Comparison of ENCODE assay signal across 8 cellular contexts in genomic region chr19:48634424-48635262, GRCh38. TPM values are rescaled to one million over a fixed set of nuclear protein-coding genes. Genes with fewer than 3 reads are reported as not detected.
DNase-seq lines count a peak whose midpoint lies in the region; ATAC-seq, FAIRE-seq and TF ChIP-seq lines count a peak whose summit lies in the region.

No MANE protein-coding gene starts in this region.

- peaks cover 3 to 11% of the 10 kb centered on the region in 2 experiments for H3K27me3 ChIP-seq in endothelial cell of umbilical vein (ENCODE audit: control insufficient read depth in 2 of 2, insufficient read depth in 2 of 2, low read length in 2 of 2)

- FAIRE-seq in endothelial cell of umbilical vein (lab: Jason Lieb, UNC): peak; percentile 98

- H3K9me3 ChIP-seq in endothelial cell of umbilical vein (replicated peaks; ENCODE audit: control insufficient read depth, insufficient read depth, low read length): no peaks in the 10 kb centered on the region

- no peaks in the 10 kb centered on the region for H3K79me2 ChIP-seq in endothelial cell of umbilical vein (ENCODE audit: control insufficient read depth, insufficient read depth, low read length)

- CTCF ChIA-PET in endothelial cell of umbilical vein (lab: Charles Lee): interaction anchor here (1.0 kb wide), 1 partner anchor 11 kb away, joined by 3 read pairs; the partner anchor contains the start of gene CA11

- H3K27me3 Mint-ChIP-seq in IgD-negative memory B cell: no peaks in the 10 kb centered on the region

- no peaks in the 10 kb centered on the region for H4K20me1 ChIP-seq in endothelial cell of umbilical vein (replicated peaks; ENCODE audit: control insufficient read depth, extremely low read depth, insufficient read depth, low read length)

- H3K4me1 ChIP-seq in endothelial cell of umbilical vein (ENCODE audit: control insufficient read depth, extremely low read depth, insufficient read depth, low read length): peaks cover 39% of the 10 kb centered on the region

- no peaks in the 10 kb centered on the region for H3K9me1 ChIP-seq in endothelial cell of umbilical vein (replicated peaks; ENCODE audit: control insufficient read depth, extremely low read depth, insufficient read depth, low read length)

- H3K36me3 ChIP-seq in endothelial cell of umbilical vein (ENCODE audit: control insufficient read depth in 2 of 2, extremely low read depth in 1 of 2, insufficient read depth in 2 of 2, low read length in 2 of 2): no peaks in the 10 kb centered on the region

- no peaks in the 10 kb centered on the region for H3K9me3 Mint-ChIP-seq in IgD-negative memory B cell

- no peak for TF ChIP-seq CTCF in endothelial cell of umbilical vein (IDR thresholded peaks at IDR 0.05; ENCODE audit: extremely low read depth in 1 of 2, insufficient read depth in 1 of 2, low read depth in 1 of 2, low read length in 2 of 2)

- dilution Hi-C loops in endothelial cell of umbilical vein (cut with MboI; ENCODE audit: extremely low pct_ligation_motif_present, low sequenced_read_pairs): no loop called here

- no peak overlapping the region for H3K9ac ChIP-seq in endothelial cell of umbilical vein (replicated peaks; ENCODE audit: extremely low read depth, insufficient read depth, low read length)

- H3K27ac ChIP-seq in endothelial cell of umbilical vein (ENCODE audit: insufficient read depth, low read depth, low read length): no peak overlapping the region

- peak overlapping the region; percentile 91 to 94 (median 94) for H3K27ac Mint-ChIP-seq in IgD-negative memory B cell

- no TSS peak for BruUV-seq in endothelial cell of umbilical vein (replicated peaks; lab: Mats Ljungman, UMichigan)

- H2AFZ ChIP-seq in endothelial cell of umbilical vein (ENCODE audit: low read depth, low read length): peak overlapping the region; percentile 36

- peaks cover 13 to 20% (median 20%) of the 10 kb centered on the region in 3 donors for H3K4me1 Mint-ChIP-seq in IgD-negative memory B cell

- POLR2A ChIA-PET in endothelial cell of umbilical vein (lab: Charles Lee): interaction anchor here (0.9 kb wide), 1 partner anchor 16 kb away, joined by 4 read pairs; the partner anchor contains the start of genes RPL18 and SPHK2

- TF ChIP-seq POLR2A in endothelial cell of umbilical vein (IDR thresholded peaks at IDR 0.05; ENCODE audit: low read depth, low read length): peak; percentile 26

- H3K4me3 Mint-ChIP-seq in IgD-negative memory B cell: peak overlapping the region; percentile 76 to 94 (median 90)

- no peak overlapping the region for H3K4me3 ChIP-seq in endothelial cell of umbilical vein (replicated peaks in 1 of 3; ENCODE audit: insufficient read depth in 1 of 3, low read depth in 1 of 3, low read length in 3 of 3)

- peaks cover 10% of the 10 kb centered on the region for H3K36me3 Mint-ChIP-seq in IgD-negative memory B cell

- H3K4me2 ChIP-seq in endothelial cell of umbilical vein (ENCODE audit: insufficient read depth, low read length): peak overlapping the region; percentile 26

- intact Hi-C loops in endothelial cell of umbilical vein (cut with micrococcal nuclease): loop anchor here (5.0 to 10.0 kb wide), 2 partner anchors 338 to 360 kb away; partner anchors contain the start of genes GYS1 and RUVBL2

- in situ Hi-C loops in ACHN (cut with HindIII; ENCODE audit: low pct_ligation_motif_present, low pct_unique_long_range_greater_than_20kb, low sequenced_read_pairs): no loop called here

- peak; percentile 90 for DNase-seq in ACHN
- peak; percentile 99 for DNase-seq in OCI-M1 (lab: John Stamatoyannopoulos, UW)
- DNase-seq in activated T-cell treated with anti-CD3 and anti-CD28 coated beads for 24 hours (ENCODE audit: low read depth): peak; percentile 93
- DNase-seq in endothelial cell of umbilical vein (ENCODE audit: low read depth, low spot score): peak; percentile 92
- DNase-seq in middle frontal gyrus (ENCODE audit: extremely low spot score, low spot score): peak; percentile 87
- peak; percentile 89 to 91 for DNase-seq in stimulated activated CD8-positive, alpha-beta memory T cell treated with anti-CD3 and anti-CD28 coated beads, Interleukin-15, amount 100 ng/mL, for 48 hours (ENCODE audit: low read depth in 2 of 2)

- ATAC-seq in GM19025 (IDR thresholded peaks at IDR 0.05; ENCODE audit: low read depth, unreplicated experiment): peak; percentile 29

TF ChIP-seq in endothelial cell of umbilical vein, 7 proteins besides CTCF, POLR2A, EP300 and RAD21:
- no peak for TF ChIP-seq EZH2 (IDR thresholded peaks at IDR 0.05; ENCODE audit: borderline replicate concordance, low read depth, low read length, severe bottlenecking)
- TF ChIP-seq, protein P1, sequence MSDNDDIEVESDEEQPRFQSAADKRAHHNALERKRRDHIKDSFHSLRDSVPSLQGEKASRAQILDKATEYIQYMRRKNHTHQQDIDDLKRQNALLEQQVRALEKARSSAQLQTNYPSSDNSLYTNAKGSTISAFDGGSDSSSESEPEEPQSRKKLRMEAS (IDR thresholded peaks at IDR 0.05; ENCODE audit: insufficient read depth, insufficient read length): peak; percentile 93
- TF ChIP-seq POLR2AphosphoS5 (IDR thresholded peaks at IDR 0.05; ENCODE audit: insufficient read depth, low read depth, low read length): peak; percentile 27
TF ChIP-seq in endothelial cell of umbilical vein: peak in this region for 2.

RNA-seq across cellular contexts. Expression of gene DBP, which starts 2.5 kb away (rescaled TPM):
- polyA plus RNA-seq in IgD-negative memory B cell (86.1 TPM), endothelial cell of umbilical vein (1.8 and 2.0 TPM in 2 replicates)
- 0.78 and 1.5 TPM in 2 replicates for total RNA-seq in endothelial cell of umbilical vein
- 0.80 and 1.8 TPM in 2 replicates for polyA plus RNA-seq in endothelial cell of umbilical vein (2011; cell fraction: cytosol; rRNA removed)
- 0.43 and 0.76 TPM in 2 replicates for polyA plus RNA-seq in endothelial cell of umbilical vein (2011; cell fraction: nucleus; rRNA removed)
- 0.75 and 1.6 TPM in 2 replicates for polyA plus RNA-seq in endothelial cell of umbilical vein (2012)
- polyA minus RNA-seq in endothelial cell of umbilical vein: 0.68 TPM in 1 of 2 replicates, not detected in the other
- 9.1 TPM for polyA minus RNA-seq in endothelial cell of umbilical vein (2011; cell fraction: cytosol; rRNA and poly(A)+ RNA removed)
- 0.29 and 0.48 TPM in 2 replicates for polyA minus RNA-seq in endothelial cell of umbilical vein (2011; cell fraction: nucleus; rRNA and poly(A)+ RNA removed)

RNA-seq across cellular contexts. Expression of gene CA11, which starts 11.3 kb away (rescaled TPM):
- polyA plus RNA-seq in IgD-negative memory B cell (11.6 TPM), endothelial cell of umbilical vein (2.6 and 4.7 TPM in 2 replicates)
- total RNA-seq in endothelial cell of umbilical vein: 2.8 TPM in 2 replicates
- 0.90 and 1.3 TPM in 2 replicates for polyA plus RNA-seq in endothelial cell of umbilical vein (2011; cell fraction: cytosol; rRNA removed)
- polyA plus RNA-seq in endothelial cell of umbilical vein (2011; cell fraction: nucleus; rRNA removed): 1.1 and 4.5 TPM in 2 replicates
- polyA plus RNA-seq in endothelial cell of umbilical vein (2012): 3.1 and 7.2 TPM in 2 replicates
- 0.39 and 0.70 TPM in 2 replicates for polyA minus RNA-seq in endothelial cell of umbilical vein
- polyA minus RNA-seq in endothelial cell of umbilical vein (2011; cell fraction: cytosol; rRNA and poly(A)+ RNA removed): 5.7 TPM
- 0.29 and 0.82 TPM in 2 replicates for polyA minus RNA-seq in endothelial cell of umbilical vein (2011; cell fraction: nucleus; rRNA and poly(A)+ RNA removed)

RNA-seq across cellular contexts. Expression of gene SPHK2, which starts 15.3 kb away (rescaled TPM):
- polyA plus RNA-seq in IgD-negative memory B cell: 11.0 TPM
- 30.5 and 31.1 TPM in 2 replicates for total RNA-seq in endothelial cell of umbilical vein
- 20.2 and 23.4 TPM in 2 replicates for polyA plus RNA-seq in endothelial cell of umbilical vein
- 8.2 and 10.7 TPM in 2 replicates for polyA plus RNA-seq in endothelial cell of umbilical vein (2011; cell fraction: cytosol; rRNA removed)
- polyA plus RNA-seq in endothelial cell of umbilical vein (2011; cell fraction: nucleus; rRNA removed): 26.2 and 26.5 TPM in 2 replicates
- polyA plus RNA-seq in endothelial cell of umbilical vein (2012): 9.2 and 11.3 TPM in 2 replicates
- polyA minus RNA-seq in endothelial cell of umbilical vein: 11.7 and 14.6 TPM in 2 replicates
- 10.9 TPM for polyA minus RNA-seq in endothelial cell of umbilical vein (2011; cell fraction: cytosol; rRNA and poly(A)+ RNA removed)
- 14.6 and 21.1 TPM in 2 replicates for polyA minus RNA-seq in endothelial cell of umbilical vein (2011; cell fraction: nucleus; rRNA and poly(A)+ RNA removed)

RNA-seq across cellular contexts. Expression of gene RPL18, which starts 15.7 kb away (rescaled TPM):
- polyA plus RNA-seq in IgD-negative memory B cell (2,549 TPM), endothelial cell of umbilical vein (2,154 and 2,376 TPM in 2 replicates)
- total RNA-seq in endothelial cell of umbilical vein: 1,402 and 1,407 TPM in 2 replicates
- polyA plus RNA-seq in endothelial cell of umbilical vein (2011; cell fraction: cytosol; rRNA removed): 1,380 and 1,833 TPM in 2 replicates
- polyA plus RNA-seq in endothelial cell of umbilical vein (2011; cell fraction: nucleus; rRNA removed): 597 and 638 TPM in 2 replicates
- 1,901 and 3,069 TPM in 2 replicates for polyA plus RNA-seq in endothelial cell of umbilical vein (2012)
- 547 and 582 TPM in 2 replicates for polyA minus RNA-seq in endothelial cell of umbilical vein
- polyA minus RNA-seq in endothelial cell of umbilical vein (2011; cell fraction: cytosol; rRNA and poly(A)+ RNA removed): 814 TPM
- polyA minus RNA-seq in endothelial cell of umbilical vein (2011; cell fraction: nucleus; rRNA and poly(A)+ RNA removed): 103 and 151 TPM in 2 replicates

RNA-seq across cellular contexts. Expression of gene FAM83E, which starts 19.8 kb away (rescaled TPM):
- polyA plus RNA-seq in IgD-negative memory B cell: not detected
- total RNA-seq in endothelial cell of umbilical vein: 1.7 and 3.5 TPM in 2 replicates
- 0.04 and 0.10 TPM in 2 replicates for polyA plus RNA-seq in endothelial cell of umbilical vein
- not detected in 2 replicates for polyA plus RNA-seq in endothelial cell of umbilical vein (2011; cell fraction: cytosol; rRNA removed)
- 0.76 and 1.0 TPM in 2 replicates for polyA plus RNA-seq in endothelial cell of umbilical vein (2011; cell fraction: nucleus; rRNA removed)
- not detected in 2 replicates for polyA plus RNA-seq in endothelial cell of umbilical vein (2012)
- 0.59 and 0.63 TPM in 2 replicates for polyA minus RNA-seq in endothelial cell of umbilical vein
- not detected for polyA minus RNA-seq in endothelial cell of umbilical vein (2011; cell fraction: cytosol; rRNA and poly(A)+ RNA removed)
- 0.91 and 4.4 TPM in 2 replicates for polyA minus RNA-seq in endothelial cell of umbilical vein (2011; cell fraction: nucleus; rRNA and poly(A)+ RNA removed)

Comparison
In these comparisons a context has a peak if more than half of its experiments do, and no peak if none do; other contexts are left out.
1. RNA of gene DBP, which starts 2.5 kb away (polyA plus RNA-seq): 86.1 TPM in IgD-negative memory B cell (single experiment); 0.43 to 2.0 TPM in endothelial cell of umbilical vein; every median in the first group is over 10 times any median in the second.
2. Peak in every context shown above with its lines, with median percentiles within 50 percentile points of each other: DNase-seq.